In the genomic region with DNA sequence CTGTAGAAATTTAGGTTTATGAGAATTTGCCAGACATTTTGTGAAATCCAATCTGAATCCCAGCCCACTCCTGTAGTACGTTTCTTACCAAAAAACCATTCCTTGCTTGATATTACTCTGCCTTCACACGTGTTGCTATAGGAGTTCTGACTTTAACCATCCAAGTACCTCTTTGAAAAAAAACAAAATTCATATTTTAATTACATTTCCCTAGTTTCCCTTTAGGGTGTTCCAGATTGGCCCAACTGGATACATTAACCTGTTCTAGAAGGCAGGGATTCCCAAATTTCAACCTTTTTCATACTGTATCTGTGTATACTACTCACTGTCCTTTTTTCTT, we compare ENCODE assay signal across 8 cellular contexts. TPM values are rescaled to one million over a fixed set of nuclear protein-coding genes. Genes with fewer than 3 reads are reported as not detected.
DNase-seq lines count a peak whose midpoint lies in the region; ATAC-seq, FAIRE-seq and TF ChIP-seq lines count a peak whose summit lies in the region.

No MANE protein-coding gene starts in this region.

- CTCF ChIA-PET in Caco-2 (lab: Charles Lee) = interaction anchor here (1.4 kb wide), 1 partner anchor 277 kb away, joined by 4 read pairs; no protein-coding TSS in a partner anchor
- CTCF ChIA-PET in PC-9 (lab: Charles Lee) = no interaction called here

- no peak for DNase-seq in Caco-2
- no peak for DNase-seq in PC-9
- DNase-seq in epithelial cell of prostate (ENCODE audit: low read depth, low spot score) = no peak
- no peak for DNase-seq in pancreas
- no peak for DNase-seq in central memory CD4-positive, alpha-beta T cell
- no peak for DNase-seq in CD1c-positive myeloid dendritic cell (ENCODE audit: extremely low spot score)
- no peak for DNase-seq in NK-92 (lab: John Stamatoyannopoulos, UW; ENCODE audit: unreplicated experiment)

- peaks cover 26% of the 10 kb centered on the region for H3K79me2 ChIP-seq in PC-9 (ENCODE audit: low read depth)

- no peaks in the 10 kb centered on the region for H3K9me2 ChIP-seq in PC-9 (ENCODE audit: insufficient read depth)

- TF ChIP-seq CTCF in Caco-2 (IDR thresholded peaks at IDR 0.05; ENCODE audit: insufficient read depth in 1 of 2, low read depth in 1 of 2, low read length in 1 of 2, severe bottlenecking in 1 of 2, unreplicated experiment in 1 of 2) (no peak), PC-9 (conservative IDR thresholded peaks at IDR 0.05) (no peak), pancreas (IDR thresholded peaks at IDR 0.05) (no peak)

- no peak for FAIRE-seq in pancreas (lab: Jason Lieb, UNC)

- H3K4me1 Mint-ChIP-seq in Caco-2 (ENCODE audit: low read depth, unreplicated experiment) = peaks cover 6% of the 10 kb centered on the region

- intact Hi-C loops in Caco-2 (cut with micrococcal nuclease; ENCODE audit: unreplicated experiment) (loop anchor here (2.0 to 10.0 kb wide), 4 partner anchors 278 to 1029 kb away; partner anchors contain the start of genes FBXL17 and MAN2A1), PC-9 (cut with micrococcal nuclease; ENCODE audit: unreplicated experiment) (no loop called here), pancreas (cut with DNase I) (no loop called here)

- H3K27me3 ChIP-seq in Caco-2 (replicated peaks; ENCODE audit: control insufficient read depth, insufficient read depth, low read length) (no peaks in the 10 kb centered on the region), PC-9 (ENCODE audit: insufficient read depth, low read depth) (no peaks in the 10 kb centered on the region), pancreas (no peaks in the 10 kb centered on the region)

- H3K4me1 ChIP-seq in Caco-2 (peaks cover 8% of the 10 kb centered on the region; the same call in 1 of the 2 replicates), PC-9 (replicated peaks; ENCODE audit: insufficient read depth) (peaks cover 34% of the 10 kb centered on the region), pancreas (peaks cover 8 to 41% (median 38%) of the 10 kb centered on the region in 3 donors)

- BruUV-seq in Caco-2 (replicated peaks; lab: Mats Ljungman, UMichigan) (no TSS peak), PC-9 (replicated peaks; lab: Mats Ljungman, UMichigan) (no TSS peak)

- H3K4me3 Mint-ChIP-seq in Caco-2 (ENCODE audit: unreplicated experiment) = peak overlapping the region; percentile 94

- H3K4me3 ChIP-seq in Caco-2 (ENCODE audit: low read depth, low read length) = peak overlapping the region; percentile 39
- peak overlapping the region; percentile 63 for H3K4me3 ChIP-seq in PC-9
- H3K4me3 ChIP-seq in pancreas = peak overlapping the region in 3 of 4 donors; percentile 9 to 88 (median 76)

- POLR2A ChIA-PET in Caco-2 (lab: Charles Lee) = no interaction called here
- POLR2A ChIA-PET in PC-9 (lab: Charles Lee; ENCODE audit: unreplicated experiment) = no interaction called here

- no peaks in the 10 kb centered on the region for H3K27me3 Mint-ChIP-seq in Caco-2 (ENCODE audit: insufficient read depth, unreplicated experiment)

- H3K36me3 Mint-ChIP-seq in Caco-2 (ENCODE audit: insufficient read depth, unreplicated experiment) = peaks cover 16% of the 10 kb centered on the region

- ATAC-seq in pancreas (no peak), GM19452 (IDR thresholded peaks at IDR 0.05; ENCODE audit: unreplicated experiment) (no peak)

- no peaks in the 10 kb centered on the region for H3K9me3 Mint-ChIP-seq in Caco-2 (ENCODE audit: unreplicated experiment)

- H4K20me1 ChIP-seq in PC-9 (ENCODE audit: insufficient read depth) = no peaks in the 10 kb centered on the region

- H3K9me3 ChIP-seq in Caco-2 (no peaks in the 10 kb centered on the region), PC-9 (ENCODE audit: insufficient read depth, low read depth) (0 out of 2 replicates have a peak, but pooled peaks cover 2% of the 10 kb centered on the region), pancreas (no peaks in the 10 kb centered on the region)

- H3K4me2 ChIP-seq in PC-9 = peak overlapping the region; percentile 92

- no peaks in the 10 kb centered on the region for H3K36me3 ChIP-seq in Caco-2 (ENCODE audit: control insufficient read depth, insufficient read depth, low read length)
- H3K36me3 ChIP-seq in PC-9 (ENCODE audit: low read depth) = no peaks in the 10 kb centered on the region
- H3K36me3 ChIP-seq in pancreas = no peaks in the 10 kb centered on the region

- peaks cover 29% of the 10 kb centered on the region for H3F3A ChIP-seq in PC-9 (ENCODE audit: insufficient read depth, low read depth)

- peak overlapping the region; percentile 100 for H3K27ac Mint-ChIP-seq in Caco-2 (ENCODE audit: unreplicated experiment)

- peak overlapping the region; percentile 82 for H2AFZ ChIP-seq in PC-9

- H3K27ac ChIP-seq in PC-9 = peak overlapping the region; percentile 81
- H3K27ac ChIP-seq in epithelial cell of prostate = peak overlapping the region; percentile 96
- H3K27ac ChIP-seq in pancreas = peak overlapping the region; percentile 91 to 99 (median 96)

- 7 to 10% methylated on average over 2 of the region's 2 CpGs for WGBS in pancreas, 2 donors

RNA-seq across cellular contexts. Expression of gene PJA2, which starts 1.4 kb away (rescaled TPM):
- total RNA-seq in Caco-2 (2022) = 34.2 and 34.7 TPM in 2 replicates
- 23.0 and 29.9 TPM in 2 replicates for total RNA-seq in PC-9 (2021)
- total RNA-seq in pancreas = 10 to 100 TPM; 25.0 to 49.7 (median 37.5) TPM
- 10 to 100 TPM; 10.4 to 30.9 TPM for polyA plus RNA-seq in pancreas
